In genomic region chr4:160235771-160236170, GRCh38 we compare ENCODE assay signal across 15 cellular contexts.
A peak's percentile ranks its signal among the peaks of the same experiment; 100 is the strongest.
DNase-seq lines count a peak whose midpoint lies in the region; ATAC-seq and TF ChIP-seq lines count a peak whose summit lies in the region.
"Had no signal": no experiment of that assay in that cellular context is flagged by ENCODE, and none has a peak within 500 bp of the region (broad histone marks: within the 10 kb centered on the region; RNA-seq: fewer than 3 reads in every experiment).

No MANE protein-coding gene starts in this region.

- no peak overlapping the region for H3K4me3 Mint-ChIP-seq in MCF 10A (ENCODE audit: unreplicated experiment)
- H3K4me3 Mint-ChIP-seq: B cell; CD4-positive, CD25-positive, alpha-beta regulatory T cell had no signal

- H3K27me3 ChIP-seq in breast epithelium: no peaks in the 10 kb centered on the region
- no peaks in the 10 kb centered on the region for H3K27me3 ChIP-seq in osteoblast (ENCODE audit: insufficient read depth, low read length)
- H3K27me3 ChIP-seq: BLaER1 treated with 17β-estradiol and CSF1 and Interleukin-3, amounts not matched to agents 10 nM and 100 nM had no signal

- no peaks in the 10 kb centered on the region for H4K20me1 ChIP-seq in osteoblast (ENCODE audit: insufficient read depth, low read length)
- H4K20me1 ChIP-seq: BLaER1 treated with 17β-estradiol and CSF1 and Interleukin-3, amounts not matched to agents 10 nM and 100 nM had no signal

- BruUV-seq in MCF 10A (replicated peaks; lab: Mats Ljungman, UMichigan): no TSS peak

- H2AFZ ChIP-seq in osteoblast (ENCODE audit: low read length): no peak overlapping the region

- no peak for ATAC-seq in omental fat pad (ENCODE audit: low FRiP score)

- no peak overlapping the region for H3K9ac ChIP-seq in SK-N-MC (ENCODE audit: insufficient read length)
- H3K9ac ChIP-seq: BLaER1 treated with 17β-estradiol and CSF1 and Interleukin-3, amounts not matched to agents 10 nM and 100 nM had no signal

- H3K36me3 ChIP-seq in breast epithelium (no peaks in the 10 kb centered on the region), SK-N-MC (ENCODE audit: insufficient read depth, low read length) (no peaks in the 10 kb centered on the region), osteoblast (ENCODE audit: insufficient read depth, low read length) (no peaks in the 10 kb centered on the region)
- H3K36me3 ChIP-seq: BLaER1 treated with 17β-estradiol and CSF1 and Interleukin-3, amounts not matched to agents 10 nM and 100 nM had no signal

- no peak for TF ChIP-seq CTCF in MCF 10A (IDR thresholded peaks at IDR 0.05; ENCODE audit: unreplicated experiment)
- TF ChIP-seq CTCF in breast epithelium (IDR thresholded peaks at IDR 0.05): no peak
- TF ChIP-seq CTCF in osteoblast (IDR thresholded peaks at IDR 0.05; ENCODE audit: extremely low read depth, low read depth, low read length): no peak
- no peak for TF ChIP-seq CTCF in omental fat pad (IDR thresholded peaks at IDR 0.05)

- POLR2A ChIA-PET in MCF 10A (lab: Yijun Ruan, JAX): no interaction called here

- peaks cover 17% of the 10 kb centered on the region for H3K4me1 Mint-ChIP-seq in MCF 10A (ENCODE audit: insufficient read depth, unreplicated experiment)
- H3K4me1 Mint-ChIP-seq: B cell; CD4-positive, CD25-positive, alpha-beta regulatory T cell had no signal

- H3K36me3 Mint-ChIP-seq in MCF 10A (ENCODE audit: insufficient read depth, unreplicated experiment): no peaks in the 10 kb centered on the region
- H3K36me3 Mint-ChIP-seq: CD4-positive, CD25-positive, alpha-beta regulatory T cell had no signal

- H3K9me3 ChIP-seq in breast epithelium (no peaks in the 10 kb centered on the region), SK-N-MC (ENCODE audit: low read depth, low read length) (no peaks in the 10 kb centered on the region; the same call in 1 of the 2 replicates), osteoblast (ENCODE audit: low read depth, low read length) (no peaks in the 10 kb centered on the region)

- DNase-seq in MCF 10A (ENCODE audit: unreplicated experiment) (no peak), breast epithelium (ENCODE audit: low spot score in 2 of 2) (no peak), SK-N-MC (ENCODE audit: low read depth, low spot score) (no peak), osteoblast (ENCODE audit: insufficient read length, low spot score, missing footprints) (peak; percentile 22), omental fat pad (ENCODE audit: low spot score) (no peak), occipital lobe (lab: John Stamatoyannopoulos, UW) (no peak), foreskin melanocyte (no peak)
- DNase-seq: 8988T; Caco-2; CD4-positive, CD25-positive, alpha-beta regulatory T cell; GF-D8; GOT3; H7 had no signal

- H3K27ac Mint-ChIP-seq in MCF 10A (ENCODE audit: low read depth, unreplicated experiment): peak overlapping the region; percentile 51
- H3K27ac Mint-ChIP-seq: B cell; CD4-positive, CD25-positive, alpha-beta regulatory T cell had no signal

- no peak overlapping the region for H3K4me2 ChIP-seq in osteoblast (ENCODE audit: insufficient read depth, low read length)
- H3K4me2 ChIP-seq: BLaER1 treated with 17β-estradiol and CSF1 and Interleukin-3, amounts not matched to agents 10 nM and 100 nM had no signal

- CTCF ChIA-PET in MCF 10A (lab: Yijun Ruan, JAX): no interaction called here

- TF ChIP-seq POLR2A in breast epithelium (IDR thresholded peaks at IDR 0.05): no peak

- H3K27ac ChIP-seq in breast epithelium: no peak overlapping the region
- H3K27ac ChIP-seq in SK-N-MC: 0 out of 2 replicates have a peak overlapping the region, but pooled peaks have one; percentile 2
- H3K27ac ChIP-seq in osteoblast (ENCODE audit: low read depth, low read length): no peak overlapping the region
- H3K27ac ChIP-seq: BLaER1 treated with 17β-estradiol and CSF1 and Interleukin-3, amounts not matched to agents 10 nM and 100 nM had no signal

- intact Hi-C loops in MCF 10A (cut with micrococcal nuclease): no loop called here
- intact Hi-C loops in breast epithelium (cut with DNase I; ENCODE audit: low total_unique reads): no loop called here

- peaks cover 9% of the 10 kb centered on the region for H3K9me3 Mint-ChIP-seq in MCF 10A (ENCODE audit: unreplicated experiment)

- H3K79me2 ChIP-seq in osteoblast (ENCODE audit: insufficient read depth, low read length): no peaks in the 10 kb centered on the region

- no peaks in the 10 kb centered on the region for H3K27me3 Mint-ChIP-seq in MCF 10A (ENCODE audit: insufficient read depth, unreplicated experiment)
- H3K27me3 Mint-ChIP-seq: B cell; CD4-positive, CD25-positive, alpha-beta regulatory T cell had no signal

- H3K4me3 ChIP-seq in breast epithelium (no peak overlapping the region), SK-N-MC (no peak overlapping the region), osteoblast (ENCODE audit: insufficient read depth, low read length) (no peak overlapping the region)
- H3K4me3 ChIP-seq: BLaER1 treated with 17β-estradiol and CSF1 and Interleukin-3, amounts not matched to agents 10 nM and 100 nM had no signal

- no peaks in the 10 kb centered on the region for H3K4me1 ChIP-seq in breast epithelium
- H3K4me1 ChIP-seq in osteoblast (ENCODE audit: insufficient read depth, low read length): no peaks in the 10 kb centered on the region
- H3K4me1 ChIP-seq: BLaER1 treated with 17β-estradiol and CSF1 and Interleukin-3, amounts not matched to agents 10 nM and 100 nM; Caco-2 had no signal
